ENCODE assay signal across 1 cellular context in the genomic region with DNA sequence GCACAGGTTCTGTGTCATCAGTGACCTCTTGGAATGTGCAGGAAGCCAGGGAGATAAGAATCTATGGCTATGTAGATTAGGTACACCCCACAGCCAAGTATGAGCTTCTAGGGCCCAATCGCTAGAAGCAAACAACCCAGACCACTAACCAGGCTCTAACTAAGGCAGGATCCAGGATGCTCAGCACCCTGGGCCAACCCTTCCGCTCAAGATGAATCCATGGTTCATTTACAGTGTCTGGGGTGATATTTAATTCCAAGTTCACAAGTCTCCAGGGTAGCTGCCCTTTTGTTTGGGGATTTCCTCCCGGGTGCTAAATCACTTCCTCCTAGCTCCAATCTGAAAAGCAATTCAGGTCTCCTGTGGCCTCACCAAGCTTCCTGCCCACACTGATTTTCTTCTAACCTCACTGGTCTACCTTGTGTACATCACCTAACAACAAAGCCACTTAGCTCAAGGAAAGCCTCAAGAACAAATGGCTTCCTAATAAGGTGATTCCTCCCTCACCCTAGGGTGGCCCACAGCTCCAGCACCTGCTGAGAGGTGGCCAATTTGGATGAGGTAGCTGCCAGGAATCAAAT.
TF ChIP-seq lines count a peak whose summit lies in the region.

No MANE protein-coding gene starts in this region.

TF ChIP-seq in IMR-90, 13 proteins besides CTCF, POLR2A, EP300 and RAD21:
- TF ChIP-seq BHLHE40 (IDR thresholded peaks at IDR 0.05; ENCODE audit: low read depth, low read length): no peak
- TF ChIP-seq, protein P1, sequence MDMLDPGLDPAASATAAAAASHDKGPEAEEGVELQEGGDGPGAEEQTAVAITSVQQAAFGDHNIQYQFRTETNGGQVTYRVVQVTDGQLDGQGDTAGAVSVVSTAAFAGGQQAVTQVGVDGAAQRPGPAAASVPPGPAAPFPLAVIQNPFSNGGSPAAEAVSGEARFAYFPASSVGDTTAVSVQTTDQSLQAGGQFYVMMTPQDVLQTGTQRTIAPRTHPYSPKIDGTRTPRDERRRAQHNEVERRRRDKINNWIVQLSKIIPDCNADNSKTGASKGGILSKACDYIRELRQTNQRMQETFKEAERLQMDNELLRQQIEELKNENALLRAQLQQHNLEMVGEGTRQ (IDR thresholded peaks at IDR 0.05; ENCODE audit: low read depth, low read length): no peak
- TF ChIP-seq FOS (IDR thresholded peaks at IDR 0.05; ENCODE audit: low read depth, low read length): no peak
TF ChIP-seq in IMR-90: peak in this region for 0.
